8 cellular contexts compared by ENCODE assay signal in genomic region chr17:7572588-7573323, GRCh38. TPM values are rescaled to one million over a fixed set of nuclear protein-coding genes. Genes with fewer than 3 reads are reported as not detected.
DNase-seq lines count a peak whose midpoint lies in the region; ATAC-seq and TF ChIP-seq lines count a peak whose summit lies in the region.

No MANE protein-coding gene starts in this region.

- intact Hi-C loops in naive thymus-derived CD4-positive, alpha-beta T cell (cut with micrococcal nuclease), result loop anchor here (1.0 to 10.0 kb wide), 29 partner anchors 11 to 618 kb away; partner anchors contain the start of genes ELP5 (in 2 of the 2), MPDU1 (in 2 of the 2), PER1 (in 2 of the 2) and POLR2A (in 2 of the 2)

- no peak for TF ChIP-seq CTCF in RWPE1 (conservative IDR thresholded peaks at IDR 0.05; ENCODE audit: low read depth)

- H3K27me3 ChIP-seq in naive thymus-derived CD4-positive, alpha-beta T cell (ENCODE audit: control insufficient read depth in 2 of 2, insufficient read depth in 2 of 2, low read length in 2 of 2), result no peaks in the 10 kb centered on the region

- H3K4me3 Mint-ChIP-seq in activated T-helper 17 cell treated with anti-CD3 and anti-CD28 coated beads, Interleukin-2, amount 50 U/mL, for 72 hours, result peak overlapping the region; percentile 96
- H3K4me3 Mint-ChIP-seq in naive thymus-derived CD4-positive, alpha-beta T cell, result peak overlapping the region; percentile 90 to 100 (median 98)
- H3K4me3 Mint-ChIP-seq in stimulated activated naive CD8-positive, alpha-beta T cell treated with anti-CD3 and anti-CD28 coated beads, Interleukin-15, Interleukin-2, amounts not matched to agents 100 ng/mL and 50 ng/mL, for 24 hours, result peak overlapping the region; percentile 95

- no peaks in the 10 kb centered on the region for H3K9me3 Mint-ChIP-seq in activated T-helper 17 cell treated with anti-CD3 and anti-CD28 coated beads, Interleukin-2, amount 50 U/mL, for 72 hours
- peaks cover 0 to 8% (median 0%) of the 10 kb centered on the region in 11 donors for H3K9me3 Mint-ChIP-seq in naive thymus-derived CD4-positive, alpha-beta T cell
- no peaks in the 10 kb centered on the region for H3K9me3 Mint-ChIP-seq in stimulated activated naive CD8-positive, alpha-beta T cell treated with anti-CD3 and anti-CD28 coated beads, Interleukin-15, Interleukin-2, amounts not matched to agents 100 ng/mL and 50 ng/mL, for 24 hours

- peaks cover 99% of the 10 kb centered on the region for H3K36me3 Mint-ChIP-seq in activated T-helper 17 cell treated with anti-CD3 and anti-CD28 coated beads, Interleukin-2, amount 50 U/mL, for 72 hours (ENCODE audit: low read depth)
- H3K36me3 Mint-ChIP-seq in naive thymus-derived CD4-positive, alpha-beta T cell, result peaks cover 4 to 55% (median 31%) of the 10 kb centered on the region in 5 donors
- H3K36me3 Mint-ChIP-seq in stimulated activated naive CD8-positive, alpha-beta T cell treated with anti-CD3 and anti-CD28 coated beads, Interleukin-15, Interleukin-2, amounts not matched to agents 100 ng/mL and 50 ng/mL, for 24 hours (ENCODE audit: low read depth), result peaks cover 86% of the 10 kb centered on the region

- H3K4me3 ChIP-seq in naive thymus-derived CD4-positive, alpha-beta T cell (ENCODE audit: low read length), result peak overlapping the region; percentile 91

- peaks cover 22% of the 10 kb centered on the region for H3K4me1 Mint-ChIP-seq in activated T-helper 17 cell treated with anti-CD3 and anti-CD28 coated beads, Interleukin-2, amount 50 U/mL, for 72 hours
- H3K4me1 Mint-ChIP-seq in naive thymus-derived CD4-positive, alpha-beta T cell, result peaks cover 9 to 62% (median 48%) of the 10 kb centered on the region in 7 donors
- H3K4me1 Mint-ChIP-seq in stimulated activated naive CD8-positive, alpha-beta T cell treated with anti-CD3 and anti-CD28 coated beads, Interleukin-15, Interleukin-2, amounts not matched to agents 100 ng/mL and 50 ng/mL, for 24 hours (ENCODE audit: low read depth), result peaks cover 67% of the 10 kb centered on the region

- H3K27ac ChIP-seq in RWPE1, result peak overlapping the region; percentile 98
- H3K27ac ChIP-seq in naive thymus-derived CD4-positive, alpha-beta T cell (ENCODE audit: low read depth, low read length), result peak overlapping the region; percentile 96

- H3K27ac Mint-ChIP-seq in activated T-helper 17 cell treated with anti-CD3 and anti-CD28 coated beads, Interleukin-2, amount 50 U/mL, for 72 hours, result peak overlapping the region; percentile 97
- H3K27ac Mint-ChIP-seq in naive thymus-derived CD4-positive, alpha-beta T cell, result peak overlapping the region; percentile 94 to 99 (median 98)
- H3K27ac Mint-ChIP-seq in stimulated activated naive CD8-positive, alpha-beta T cell treated with anti-CD3 and anti-CD28 coated beads, Interleukin-15, Interleukin-2, amounts not matched to agents 100 ng/mL and 50 ng/mL, for 24 hours, result peak overlapping the region; percentile 99

- CTCF ChIA-PET in RWPE1 (lab: Yijun Ruan, JAX), result interaction anchor here (0.6 kb wide), 2 partner anchors 52 to 115 kb away, joined by 5 read pairs; no protein-coding TSS in a partner anchor
- CTCF ChIA-PET in naive thymus-derived CD4-positive, alpha-beta T cell (lab: Charles Lee), result no interaction called here

- H3K9me3 ChIP-seq in naive thymus-derived CD4-positive, alpha-beta T cell (ENCODE audit: control insufficient read depth in 2 of 3, low read length in 3 of 3), result no peaks in the 10 kb centered on the region

- peak; percentile 94 for DNase-seq in DMS153 (lab: John Stamatoyannopoulos, UW)
- DNase-seq in Kasumi-1 (lab: John Stamatoyannopoulos, UW), result peak; percentile 90 to 97
- peak; percentile 99 for DNase-seq in RWPE1 (ENCODE audit: low spot score)
- DNase-seq in fibroblast of gingiva (ENCODE audit: low read depth), result peak; percentile 99
- DNase-seq in naive thymus-derived CD4-positive, alpha-beta T cell, result peak; percentile 99 to 100 (median 100)

- peak; percentile 5 for ATAC-seq in GM21723 (IDR thresholded peaks at IDR 0.05; ENCODE audit: unreplicated experiment)
- ATAC-seq in activated T-helper 17 cell treated with anti-CD3 and anti-CD28 coated beads, Interleukin-2, amount 50 U/mL, for 72 hours (replicated peaks), result peak; percentile 94
- ATAC-seq in naive thymus-derived CD4-positive, alpha-beta T cell, result peak; percentile 91

- POLR2A ChIA-PET in RWPE1 (lab: Yijun Ruan, JAX; ENCODE audit: low non-redundant PET), result interaction anchor here (0.6 to 3.4 kb wide), 4 partner anchors 11 to 87 kb away, joined by 3 to 28 read pairs (median 4); partner anchors contain the start of genes MPDU1 and SOX15
- POLR2A ChIA-PET in naive thymus-derived CD4-positive, alpha-beta T cell (lab: Charles Lee), result interaction anchor here (1.0 to 8.2 kb wide), 17 partner anchors 9 to 359 kb away, joined by 3 to 108 read pairs (median 5); partner anchors contain the start of genes ACAP1, CNTROB, CTDNEP1 and MPDU1

- peaks cover 21 to 31% of the 10 kb centered on the region in 2 donors for H3K4me1 ChIP-seq in naive thymus-derived CD4-positive, alpha-beta T cell (ENCODE audit: control insufficient read depth in 2 of 2, insufficient read depth in 2 of 2, low read length in 2 of 2)

- H3K27me3 Mint-ChIP-seq in activated T-helper 17 cell treated with anti-CD3 and anti-CD28 coated beads, Interleukin-2, amount 50 U/mL, for 72 hours, result no peaks in the 10 kb centered on the region
- peaks cover 0 to 5% (median 0%) of the 10 kb centered on the region in 5 donors for H3K27me3 Mint-ChIP-seq in naive thymus-derived CD4-positive, alpha-beta T cell
- H3K27me3 Mint-ChIP-seq in stimulated activated naive CD8-positive, alpha-beta T cell treated with anti-CD3 and anti-CD28 coated beads, Interleukin-15, Interleukin-2, amounts not matched to agents 100 ng/mL and 50 ng/mL, for 24 hours, result no peaks in the 10 kb centered on the region

- H3K36me3 ChIP-seq in naive thymus-derived CD4-positive, alpha-beta T cell (ENCODE audit: control insufficient read depth in 2 of 3, insufficient read depth in 3 of 3, low read length in 3 of 3), result peaks cover 33 to 70% (median 39%) of the 10 kb centered on the region in 3 experiments

RNA-seq across cellular contexts. Expression of gene CD68, which starts 6.7 kb away (rescaled TPM):
- 10 to 100 TPM; 17.5 to 51.8 TPM for total RNA-seq in activated T-helper 17 cell treated with anti-CD3 and anti-CD28 coated beads, Interleukin-2, amount 50 U/mL, for 72 hours
- 100 to 1,000 TPM in 1 of 5 experiments, 10 to 100 TPM in 2, 1 to 10 TPM in 2; 6.8 to 176 (median 18.8) TPM for total RNA-seq in naive thymus-derived CD4-positive, alpha-beta T cell
- polyA plus RNA-seq in naive thymus-derived CD4-positive, alpha-beta T cell, result under 1 TPM; 0.12 to 0.21 TPM

RNA-seq across cellular contexts. Expression of gene MPDU1, which starts 10.9 kb away (rescaled TPM):
- 10 to 100 TPM; 58.3 to 96.4 TPM for total RNA-seq in activated T-helper 17 cell treated with anti-CD3 and anti-CD28 coated beads, Interleukin-2, amount 50 U/mL, for 72 hours
- 10 to 100 TPM; 25.4 to 79.8 (median 31.4) TPM for total RNA-seq in naive thymus-derived CD4-positive, alpha-beta T cell
- 10 to 100 TPM; 39.1 to 52.3 TPM for polyA plus RNA-seq in naive thymus-derived CD4-positive, alpha-beta T cell

RNA-seq across cellular contexts. Expression of gene SENP3, which starts 11.0 kb away (rescaled TPM):
- total RNA-seq in activated T-helper 17 cell treated with anti-CD3 and anti-CD28 coated beads, Interleukin-2, amount 50 U/mL, for 72 hours, result 10 to 100 TPM; 28.9 to 59.3 TPM
- total RNA-seq in naive thymus-derived CD4-positive, alpha-beta T cell, result 10 to 100 TPM; 35.0 to 43.8 (median 40.8) TPM
- polyA plus RNA-seq in naive thymus-derived CD4-positive, alpha-beta T cell, result 10 to 100 TPM; 13.2 to 20.6 TPM

RNA-seq across cellular contexts. Expression of gene TNFSF13, which starts 14.2 kb away (rescaled TPM):
- total RNA-seq in activated T-helper 17 cell treated with anti-CD3 and anti-CD28 coated beads, Interleukin-2, amount 50 U/mL, for 72 hours, result 1 to 10 TPM; 1.5 to 1.9 TPM
- total RNA-seq in naive thymus-derived CD4-positive, alpha-beta T cell, result 10 to 100 TPM in 1 of 5 experiments, 1 to 10 TPM in 4; 2.0 to 45.6 (median 4.4) TPM
- 1 to 10 TPM; 1.1 to 1.5 TPM for polyA plus RNA-seq in naive thymus-derived CD4-positive, alpha-beta T cell

RNA-seq across cellular contexts. Expression of gene SOX15, which starts 17.1 kb away (rescaled TPM):
- under 1 TPM in 1 of 2 donors, not detected in 1; 0.90 TPM for total RNA-seq in activated T-helper 17 cell treated with anti-CD3 and anti-CD28 coated beads, Interleukin-2, amount 50 U/mL, for 72 hours
- total RNA-seq in naive thymus-derived CD4-positive, alpha-beta T cell, result 1 to 10 TPM in 2 of 5 experiments, under 1 TPM in 3; 0.44 to 1.6 (median 0.56) TPM
- not detected for polyA plus RNA-seq in naive thymus-derived CD4-positive, alpha-beta T cell

Comparison
In these comparisons a context has a peak if more than half of its experiments do, and no peak if none do; other contexts are left out.
1. Peak in every context shown above with its lines: DNase-seq, ATAC-seq, H3K4me3 ChIP-seq and H3K27ac ChIP-seq.
2. ATAC-seq: peak in every context shown above with its lines; median percentile 94 in activated T-helper 17 cell treated with anti-CD3 and anti-CD28 coated beads, Interleukin-2, amount 50 U/mL, for 72 hours; 91 in naive thymus-derived CD4-positive, alpha-beta T cell; 5 in GM21723.